Comparison of ENCODE assay signal across 17 cellular contexts in genomic region chr2:202689459-202689858, GRCh38. TPM values are rescaled to one million over a fixed set of nuclear protein-coding genes. Genes with fewer than 3 reads are reported as not detected.
A peak's percentile ranks its signal among the peaks of the same experiment; 100 is the strongest.
DNase-seq lines count a peak whose midpoint lies in the region; ATAC-seq and TF ChIP-seq lines count a peak whose summit lies in the region.
"Had no signal": no experiment of that assay in that cellular context is flagged by ENCODE, and none has a peak within 500 bp of the region (broad histone marks: within the 10 kb centered on the region; RNA-seq: fewer than 3 reads in every experiment).

No MANE protein-coding gene starts in this region.

- TF ChIP-seq CTCF in MCF 10A (IDR thresholded peaks at IDR 0.05; ENCODE audit: unreplicated experiment) (no peak), mammary epithelial cell (conservative IDR thresholded peaks at IDR 0.05 in 1 of 2, IDR thresholded peaks at IDR 0.05 in 1 of 2; ENCODE audit: extremely low read depth in 1 of 2, insufficient read depth in 1 of 2, low read depth in 1 of 2, low read length in 2 of 2) (no peak), activated B cell treated with CpG ODN at 0.5 μM for 24 hours (IDR thresholded peaks at IDR 0.05) (no peak), foreskin keratinocyte (conservative IDR thresholded peaks at IDR 0.05) (no peak), chondrocyte (IDR thresholded peaks at IDR 0.05) (no peak)

- BruUV-seq in MCF 10A (replicated peaks; lab: Mats Ljungman, UMichigan), result no TSS peak
- no TSS peak for BruUV-seq in mammary epithelial cell (replicated peaks; lab: Mats Ljungman, UMichigan)

- no peak overlapping the region for H3K4me3 ChIP-seq in mammary epithelial cell (replicated peaks in 1 of 3; ENCODE audit: insufficient read depth in 1 of 3, low read depth in 2 of 3, low read length in 3 of 3)
- H3K4me3 ChIP-seq: GM23338 had no signal

- POLR2A ChIA-PET in MCF 10A (lab: Yijun Ruan, JAX) (interaction anchor here (0.6 kb wide), 1 partner anchor 324 kb away, joined by 3 read pairs; no protein-coding TSS in a partner anchor), activated B cell treated with CpG ODN at 0.5 μM for 24 hours (lab: Charles Lee) (interaction anchor here (0.8 kb wide), 1 partner anchor 20 kb away, joined by 4 read pairs; no protein-coding TSS in a partner anchor)
- POLR2A ChIA-PET in activated CD8-positive, alpha-beta T cell treated with anti-CD3 and anti-CD28 coated beads, Interleukin-2, amount 10 ng/mL, durations not matched to agents 7 days and 5 days (lab: Charles Lee), result no interaction called here

- H3K4me1 ChIP-seq in mammary epithelial cell (ENCODE audit: insufficient read depth, low read length) (peaks cover 4% of the 10 kb centered on the region), foreskin keratinocyte (peaks cover 8% of the 10 kb centered on the region)
- H3K4me1 ChIP-seq: Caco-2 had no signal

- H3K4me1 Mint-ChIP-seq in MCF 10A (ENCODE audit: insufficient read depth, unreplicated experiment) (no peaks in the 10 kb centered on the region), activated B cell treated with CpG ODN at 0.5 μM for 24 hours (peaks cover 43% of the 10 kb centered on the region), chondrocyte (ENCODE audit: low read depth) (peaks cover 7% of the 10 kb centered on the region)
- H3K4me1 Mint-ChIP-seq in activated CD8-positive, alpha-beta T cell treated with anti-CD3 and anti-CD28 coated beads, Interleukin-2, amount 10 ng/mL, durations not matched to agents 7 days and 5 days (ENCODE audit: low read depth), result peaks cover 9% of the 10 kb centered on the region

- intact Hi-C loops in MCF 10A (cut with micrococcal nuclease) (no loop called here), mammary epithelial cell (cut with micrococcal nuclease) (no loop called here), activated B cell treated with CpG ODN at 0.5 μM for 24 hours (cut with micrococcal nuclease) (loop anchor here (2.0 kb wide), 1 partner anchor 15 kb away; no protein-coding TSS in a partner anchor)

- 100% methylated on average over 1 of the region's 2 CpGs for WGBS in mammary epithelial cell (ENCODE audit: low coverage, missing lambda C conversion rate)

- no peak overlapping the region for H3K27ac ChIP-seq in mammary epithelial cell (ENCODE audit: insufficient read depth, low read depth, low read length)
- no peak overlapping the region for H3K27ac ChIP-seq in foreskin keratinocyte
- H3K27ac ChIP-seq: C4-2B had no signal

- in situ Hi-C loops in mammary epithelial cell (cut with MboI; ENCODE audit: low sequenced_read_pairs in 2 of 2), result no loop called here

- no peak overlapping the region for H3K4me2 ChIP-seq in mammary epithelial cell (ENCODE audit: insufficient read depth, low read depth, low read length)
- H3K4me2 ChIP-seq: GM23338 had no signal

- H3K27me3 Mint-ChIP-seq in MCF 10A (ENCODE audit: insufficient read depth, unreplicated experiment), result no peaks in the 10 kb centered on the region
- H3K27me3 Mint-ChIP-seq in activated B cell treated with CpG ODN at 0.5 μM for 24 hours, result no peaks in the 10 kb centered on the region
- H3K27me3 Mint-ChIP-seq in chondrocyte (ENCODE audit: low read depth), result no peaks in the 10 kb centered on the region
- H3K27me3 Mint-ChIP-seq in activated CD8-positive, alpha-beta T cell treated with anti-CD3 and anti-CD28 coated beads, Interleukin-2, amount 10 ng/mL, durations not matched to agents 7 days and 5 days (ENCODE audit: low read depth), result no peaks in the 10 kb centered on the region

- H4K20me1 ChIP-seq in mammary epithelial cell (ENCODE audit: insufficient read depth, low read length), result no peaks in the 10 kb centered on the region

- DNase-seq in MCF 10A (ENCODE audit: unreplicated experiment) (peak; percentile 9), mammary epithelial cell (no peak), activated B cell treated with CpG ODN at 0.5 μM for 24 hours (no peak), foreskin keratinocyte (no peak), chondrocyte (ENCODE audit: low spot score) (no peak)
- DNase-seq in NK-92 treated with Interleukin-12 subunit alpha and Interleukin-12 subunit beta, amount 100 ng/mL, for 24 hours (lab: John Stamatoyannopoulos, UW), result no peak
- no peak for DNase-seq in activated CD8-positive, alpha-beta T cell treated with anti-CD3 and anti-CD28 coated beads, Interleukin-2, amount 10 ng/mL, durations not matched to agents 7 days and 5 days
- DNase-seq: Caco-2, DMS153, KBM-7, NCI-H1092, NCI-H146, NCI-H2081, NCI-H510A treated with DMSO at 0.1 percent for 48 hours, NCI-H82 had no signal

- H3K9me3 Mint-ChIP-seq in MCF 10A (ENCODE audit: unreplicated experiment) (no peaks in the 10 kb centered on the region), activated B cell treated with CpG ODN at 0.5 μM for 24 hours (no peaks in the 10 kb centered on the region), chondrocyte (ENCODE audit: low read depth) (no peaks in the 10 kb centered on the region)
- H3K9me3 Mint-ChIP-seq in activated CD8-positive, alpha-beta T cell treated with anti-CD3 and anti-CD28 coated beads, Interleukin-2, amount 10 ng/mL, durations not matched to agents 7 days and 5 days (ENCODE audit: insufficient read depth), result no peaks in the 10 kb centered on the region
- H3K9me3 Mint-ChIP-seq: GM23338 had no signal

- no peak overlapping the region for H3K9ac ChIP-seq in mammary epithelial cell (ENCODE audit: insufficient read depth, low read length)

- CTCF ChIA-PET in MCF 10A (lab: Yijun Ruan, JAX) (interaction anchor here (0.6 kb wide), 1 partner anchor 320 kb away, joined by 3 read pairs; no protein-coding TSS in a partner anchor), mammary epithelial cell (lab: Charles Lee; ENCODE audit: low non-redundant PET) (no interaction called here), activated B cell treated with CpG ODN at 0.5 μM for 24 hours (lab: Charles Lee) (no interaction called here)
- CTCF ChIA-PET in activated CD8-positive, alpha-beta T cell treated with anti-CD3 and anti-CD28 coated beads, Interleukin-2, amount 10 ng/mL, durations not matched to agents 7 days and 5 days (lab: Charles Lee), result interaction anchor here (1.2 kb wide), 1 partner anchor 11 kb away, joined by 3 read pairs; no protein-coding TSS in a partner anchor

- H2AFZ ChIP-seq in mammary epithelial cell (ENCODE audit: low read depth, low read length), result no peak overlapping the region
- H2AFZ ChIP-seq: GM23338 had no signal

- H3K27me3 ChIP-seq in mammary epithelial cell (ENCODE audit: insufficient read depth, low read length) (no peaks in the 10 kb centered on the region), foreskin keratinocyte (no peaks in the 10 kb centered on the region)

- ATAC-seq in activated B cell treated with CpG ODN at 0.5 μM for 24 hours (ENCODE audit: low read depth) (no peak), foreskin keratinocyte (peak; percentile 65)
- no peak for ATAC-seq in activated CD8-positive, alpha-beta T cell treated with anti-CD3 and anti-CD28 coated beads, Interleukin-2, amount 10 ng/mL, durations not matched to agents 7 days and 5 days
- ATAC-seq: GM23338 had no signal

- no peak overlapping the region for H3K4me3 Mint-ChIP-seq in MCF 10A (ENCODE audit: unreplicated experiment)
- no peak overlapping the region for H3K4me3 Mint-ChIP-seq in activated B cell treated with CpG ODN at 0.5 μM for 24 hours
- H3K4me3 Mint-ChIP-seq in chondrocyte (ENCODE audit: unreplicated experiment), result no peak overlapping the region
- H3K4me3 Mint-ChIP-seq in activated CD8-positive, alpha-beta T cell treated with anti-CD3 and anti-CD28 coated beads, Interleukin-2, amount 10 ng/mL, durations not matched to agents 7 days and 5 days, result no peak overlapping the region
- H3K4me3 Mint-ChIP-seq: GM23338 had no signal

- H3K27ac Mint-ChIP-seq in MCF 10A (ENCODE audit: low read depth, unreplicated experiment) (no peak overlapping the region), activated B cell treated with CpG ODN at 0.5 μM for 24 hours (peak overlapping the region; percentile 61), chondrocyte (ENCODE audit: unreplicated experiment) (no peak overlapping the region)
- no peak overlapping the region for H3K27ac Mint-ChIP-seq in activated CD8-positive, alpha-beta T cell treated with anti-CD3 and anti-CD28 coated beads, Interleukin-2, amount 10 ng/mL, durations not matched to agents 7 days and 5 days
- H3K27ac Mint-ChIP-seq: GM23338 had no signal

- H3K79me2 ChIP-seq in mammary epithelial cell (ENCODE audit: insufficient read depth, low read length), result no peaks in the 10 kb centered on the region

- H3K36me3 ChIP-seq in mammary epithelial cell (ENCODE audit: insufficient read depth, low read length), result no peaks in the 10 kb centered on the region

- dilution Hi-C loops in mammary epithelial cell (cut with HindIII; ENCODE audit: low sequenced_read_pairs), result no loop called here

- no peaks in the 10 kb centered on the region for H3K36me3 Mint-ChIP-seq in MCF 10A (ENCODE audit: insufficient read depth, unreplicated experiment)
- H3K36me3 Mint-ChIP-seq in activated B cell treated with CpG ODN at 0.5 μM for 24 hours (ENCODE audit: low read depth), result peaks cover 3% of the 10 kb centered on the region
- H3K36me3 Mint-ChIP-seq in chondrocyte (ENCODE audit: low read depth), result no peaks in the 10 kb centered on the region
- H3K36me3 Mint-ChIP-seq in activated CD8-positive, alpha-beta T cell treated with anti-CD3 and anti-CD28 coated beads, Interleukin-2, amount 10 ng/mL, durations not matched to agents 7 days and 5 days (ENCODE audit: low read depth), result no peaks in the 10 kb centered on the region

- no peaks in the 10 kb centered on the region for H3K9me3 ChIP-seq in mammary epithelial cell (replicated peaks; ENCODE audit: insufficient read depth, low read length)
- H3K9me3 ChIP-seq: Caco-2 had no signal

RNA-seq across cellular contexts. Expression of gene FAM117B, which starts 54.7 kb away (rescaled TPM):
- 2.4 and 2.5 TPM in 2 replicates for total RNA-seq in MCF 10A (2022)
- 1 to 10 TPM; 2.8 to 3.4 TPM for total RNA-seq in mammary epithelial cell
- polyA plus RNA-seq in mammary epithelial cell, result 0.95 TPM
- 4.5 TPM for polyA minus RNA-seq in mammary epithelial cell
- total RNA-seq in activated B cell treated with CpG ODN at 0.5 μM for 24 hours, result 21.3 and 22.5 TPM in 2 replicates
- total RNA-seq in foreskin keratinocyte, result 2.6 and 3.0 TPM in 2 replicates
- 0.75 and 0.78 TPM in 2 replicates for polyA plus RNA-seq in foreskin keratinocyte
- total RNA-seq in chondrocyte, result 4.9 to 6.0 TPM (median 5.3 TPM) in 3 replicates
- 10 to 100 TPM; 17.1 to 18.8 TPM for total RNA-seq in activated CD8-positive, alpha-beta T cell treated with anti-CD3 and anti-CD28 coated beads, Interleukin-2, amount 10 ng/mL, durations not matched to agents 7 days and 5 days

Comparison
In these comparisons a context has a peak if more than half of its experiments do, and no peak if none do; other contexts are left out.
1. CTCF ChIA-PET loops: an anchor here in MCF 10A (0.6 kb wide) and activated CD8-positive, alpha-beta T cell treated with anti-CD3 and anti-CD28 coated beads, Interleukin-2, amount 10 ng/mL, durations not matched to agents 7 days and 5 days (1.2 kb wide); none called in mammary epithelial cell and activated B cell treated with CpG ODN at 0.5 μM for 24 hours.